ENCODE assay signal across 1 cellular context in genomic region chr6:161498359-161498758, GRCh38.
A peak's percentile ranks its signal among the peaks of the same experiment; 100 is the strongest.
TF ChIP-seq lines count a peak whose summit lies in the region.

No MANE protein-coding gene starts in this region.

TF ChIP-seq in H1, 55 proteins besides CTCF, POLR2A, EP300 and RAD21 (continued from another document):
- peak; percentile 85 for TF ChIP-seq MAX (IDR thresholded peaks at IDR 0.05)
- TF ChIP-seq BCL11A (IDR thresholded peaks at IDR 0.05; ENCODE audit: low read depth in 2 of 2, low read length in 2 of 2): no peak
- no peak for TF ChIP-seq FOSL1 (IDR thresholded peaks at IDR 0.05; ENCODE audit: insufficient read depth, low read depth, low read length)
- TF ChIP-seq YY1 (IDR thresholded peaks at IDR 0.05; ENCODE audit: low read depth, low read length): no peak
- no peak for TF ChIP-seq MAFK (IDR thresholded peaks at IDR 0.05; ENCODE audit: low read depth, low read length)
- no peak for TF ChIP-seq RBBP5 (IDR thresholded peaks at IDR 0.05; ENCODE audit: borderline replicate concordance, low read depth, low read length)
- TF ChIP-seq ZNF274 (IDR thresholded peaks at IDR 0.05; ENCODE audit: borderline replicate concordance, extremely low read depth, low read length): no peak
- no peak for TF ChIP-seq CEBPB (IDR thresholded peaks at IDR 0.05; ENCODE audit: low read depth, low read length)
- no peak for TF ChIP-seq EZH2 (IDR thresholded peaks at IDR 0.05; ENCODE audit: low read depth, low read length, severe bottlenecking)
- no peak; a peak in 1 of 4 replicates for TF ChIP-seq HDAC2 (IDR thresholded peaks at IDR 0.05; ENCODE audit: borderline replicate concordance in 1 of 2, low read depth in 2 of 2, low read length in 2 of 2)
- TF ChIP-seq TAF1 (IDR thresholded peaks at IDR 0.05; ENCODE audit: low read depth, low read length): no peak
- TF ChIP-seq USF2 (IDR thresholded peaks at IDR 0.05; ENCODE audit: low read length): peak; percentile 42; the same call in 1 of the 2 replicates
- 0 out of 2 replicates have a peak, but pooled peaks have one; percentile 21 for TF ChIP-seq SP1 (IDR thresholded peaks at IDR 0.05; ENCODE audit: low read depth, low read length)
- 0 out of 2 replicates have a peak, but pooled peaks have one; percentile 23 for TF ChIP-seq POLR2AphosphoS5 (IDR thresholded peaks at IDR 0.05; ENCODE audit: low read depth, low read length)
- TF ChIP-seq SIN3A (conservative IDR thresholded peaks at IDR 0.05 in 1 of 2, IDR thresholded peaks at IDR 0.05 in 1 of 2; ENCODE audit: low read depth in 1 of 2, low read length in 2 of 2): no peak
- no peak for TF ChIP-seq GABPA (IDR thresholded peaks at IDR 0.05; ENCODE audit: borderline replicate concordance, insufficient read depth, low read length)
- TF ChIP-seq SP4 (IDR thresholded peaks at IDR 0.05; ENCODE audit: low read length): no peak
- no peak for TF ChIP-seq NRF1 (IDR thresholded peaks at IDR 0.05; ENCODE audit: low read depth, low read length)
- no peak for TF ChIP-seq CREB1 (IDR thresholded peaks at IDR 0.05)
- TF ChIP-seq CTBP2 (IDR thresholded peaks at IDR 0.05; ENCODE audit: borderline replicate concordance, insufficient read depth, insufficient read length, low read length): no peak
- TF ChIP-seq BACH1 (IDR thresholded peaks at IDR 0.05; ENCODE audit: low read length): no peak
- peak; percentile 82 for TF ChIP-seq E2F6 (IDR thresholded peaks at IDR 0.05)
- no peak for TF ChIP-seq RXRA (IDR thresholded peaks at IDR 0.05; ENCODE audit: insufficient read depth, low read depth, low read length)
- TF ChIP-seq KDM5A (IDR thresholded peaks at IDR 0.05; ENCODE audit: low read length): no peak
- no peak for TF ChIP-seq SP2 (IDR thresholded peaks at IDR 0.05; ENCODE audit: low read length)
- no peak for TF ChIP-seq CHD7 (IDR thresholded peaks at IDR 0.05; ENCODE audit: insufficient replicate concordance, low read length)
